Comparison of ENCODE assay signal across 8 cellular contexts in genomic region chr1:2643414-2644077, GRCh38. TPM values are rescaled to one million over a fixed set of nuclear protein-coding genes. Genes with fewer than 3 reads are reported as not detected.
A peak's percentile ranks its signal among the peaks of the same experiment; 100 is the strongest.
DNase-seq lines count a peak whose midpoint lies in the region; ATAC-seq, FAIRE-seq and TF ChIP-seq lines count a peak whose summit lies in the region.

No MANE protein-coding gene starts in this region.

- no peaks in the 10 kb centered on the region for H3K27me3 Mint-ChIP-seq in activated T-cell treated with anti-CD3 and anti-CD28 coated beads, Interleukin-2, amount 50 U/mL, for 24 hours

- peaks cover 21% of the 10 kb centered on the region for H3K9me3 ChIP-seq in adipocyte (ENCODE audit: control insufficient read depth, low read length)
- H3K9me3 ChIP-seq in right lobe of liver, result peaks cover 0 to 6% (median 0%) of the 10 kb centered on the region in 4 donors
- H3K9me3 ChIP-seq in thymus (ENCODE audit: control insufficient read depth), result no peaks in the 10 kb centered on the region

- H3K4me1 ChIP-seq in adipocyte (ENCODE audit: control insufficient read depth, insufficient read depth, low read length) (peaks cover 6% of the 10 kb centered on the region), right lobe of liver (peaks cover 0 to 7% (median 0%) of the 10 kb centered on the region in 4 donors), thymus (ENCODE audit: control insufficient read depth, insufficient read depth, low read length) (peaks cover 14% of the 10 kb centered on the region)

- intact Hi-C loops in right lobe of liver (cut with DNase I), result loop anchor here (10.0 kb wide), 2 partner anchors 79 to 89 kb away; partner anchors contain the start of gene TNFRSF14 (in 1 of the 2)

- peak; percentile 30 for DNase-seq in activated T-cell treated with anti-CD3 and anti-CD28 coated beads, Interleukin-2, amount 50 U/mL, for 24 hours
- DNase-seq in activated T-cell treated with anti-CD3 and anti-CD28 coated beads, Interleukin-2, amount 50 U/mL, for 1 hour, result no peak
- DNase-seq in adipocyte (ENCODE audit: low read depth), result no peak
- peak; percentile 22 to 52 (median 46) for DNase-seq in right lobe of liver
- DNase-seq in DMS153 treated with DMSO at 0.1 percent for 48 hours (lab: John Stamatoyannopoulos, UW; ENCODE audit: unreplicated experiment), result no peak
- no peak for DNase-seq in stimulated activated naive CD4-positive, alpha-beta T cell treated with Interleukin-2 at 50 U/mL for 16 hours (lab: John Stamatoyannopoulos, UW)
- no peak for DNase-seq in GM12892 (ENCODE audit: insufficient read length)

- H3K36me3 Mint-ChIP-seq in activated T-cell treated with anti-CD3 and anti-CD28 coated beads, Interleukin-2, amount 50 U/mL, for 24 hours (ENCODE audit: low read depth), result peaks cover 3% of the 10 kb centered on the region

- peaks cover 11% of the 10 kb centered on the region for H3K4me1 Mint-ChIP-seq in activated T-cell treated with anti-CD3 and anti-CD28 coated beads, Interleukin-2, amount 50 U/mL, for 24 hours (ENCODE audit: low read depth)

- WGBS in right lobe of liver (ENCODE audit: insufficient coverage, low coverage, low lambda C conversion rate, missing lambda C conversion rate), result 34% methylated on average over 4 of the region's 24 CpGs
- 17% methylated on average over 24 of the region's 24 CpGs for WGBS in thymus

- peaks cover 12% of the 10 kb centered on the region for H3K9me3 Mint-ChIP-seq in activated T-cell treated with anti-CD3 and anti-CD28 coated beads, Interleukin-2, amount 50 U/mL, for 24 hours

- no peak overlapping the region for H3K27ac ChIP-seq in right lobe of liver
- H3K27ac ChIP-seq in thymus (ENCODE audit: low read depth), result no peak overlapping the region

- FAIRE-seq in GM12892 (lab: Jason Lieb, UNC), result no peak

- H3K4me3 ChIP-seq in adipocyte (ENCODE audit: low read length), result peak overlapping the region; percentile 89
- H3K4me3 ChIP-seq in right lobe of liver, result peak overlapping the region; percentile 83 to 96 (median 93)
- peak overlapping the region; percentile 71 for H3K4me3 ChIP-seq in thymus (ENCODE audit: low read length)

- no peak for ATAC-seq in right lobe of liver

- no peak for TF ChIP-seq CTCF in right lobe of liver (IDR thresholded peaks at IDR 0.05)

- H3K27me3 ChIP-seq in adipocyte (replicated peaks; ENCODE audit: control insufficient read depth, insufficient read depth, low read length), result peaks cover 6% of the 10 kb centered on the region
- H3K27me3 ChIP-seq in right lobe of liver, result no peaks in the 10 kb centered on the region
- H3K27me3 ChIP-seq in thymus (ENCODE audit: control insufficient read depth, insufficient read depth), result no peaks in the 10 kb centered on the region

- TF ChIP-seq POLR2A in right lobe of liver (IDR thresholded peaks at IDR 0.05) (no peak), GM12892 (IDR thresholded peaks at IDR 0.05; ENCODE audit: low read depth, low read length) (no peak)

- H3K36me3 ChIP-seq in adipocyte (ENCODE audit: control insufficient read depth, insufficient read depth, low read length, severe bottlenecking) (no peaks in the 10 kb centered on the region), right lobe of liver (no peaks in the 10 kb centered on the region), thymus (ENCODE audit: control insufficient read depth, insufficient read depth) (no peaks in the 10 kb centered on the region)

- no peak overlapping the region for H3K27ac Mint-ChIP-seq in activated T-cell treated with anti-CD3 and anti-CD28 coated beads, Interleukin-2, amount 50 U/mL, for 24 hours

- peak overlapping the region; percentile 50 for H3K4me3 Mint-ChIP-seq in activated T-cell treated with anti-CD3 and anti-CD28 coated beads, Interleukin-2, amount 50 U/mL, for 24 hours

- H3K9ac ChIP-seq in adipocyte (ENCODE audit: low read length), result peak overlapping the region; percentile 93

RNA-seq across cellular contexts. Expression of gene MMEL1, which starts 10.7 kb away (rescaled TPM):
- 1 to 10 TPM in 2 of 6 experiments, not detected in 4; 1.2 to 2.0 TPM for total RNA-seq in right lobe of liver
- polyA plus RNA-seq in thymus, result 1.8 TPM
- polyA plus RNA-seq in GM12892 (2012; ENCODE audit: missing spikeins), result not detected

RNA-seq across cellular contexts. Expression of gene PRXL2B, which starts 57.0 kb away (rescaled TPM):
- total RNA-seq in right lobe of liver, result 10 to 100 TPM in 3 of 6 experiments, 1 to 10 TPM in 3; 5.1 to 18.6 (median 11.1) TPM
- 12.3 TPM for polyA plus RNA-seq in thymus
- polyA plus RNA-seq in GM12892 (2012; ENCODE audit: missing spikeins), result 5.8 TPM

Comparison
In these comparisons a context has a peak if more than half of its experiments do, and no peak if none do; other contexts are left out.
1. DNase-seq: peak in activated T-cell treated with anti-CD3 and anti-CD28 coated beads, Interleukin-2, amount 50 U/mL, for 24 hours (single experiment) and right lobe of liver (3 of 3); none in activated T-cell treated with anti-CD3 and anti-CD28 coated beads, Interleukin-2, amount 50 U/mL, for 1 hour (single experiment), adipocyte (single experiment), DMS153 treated with DMSO at 0.1 percent for 48 hours (single experiment), stimulated activated naive CD4-positive, alpha-beta T cell treated with Interleukin-2 at 50 U/mL for 16 hours (single experiment) and GM12892 (single experiment).
2. Peak in every context shown above with its lines, with median percentiles within 50 percentile points of each other: H3K4me3 ChIP-seq.